In the genomic region with DNA sequence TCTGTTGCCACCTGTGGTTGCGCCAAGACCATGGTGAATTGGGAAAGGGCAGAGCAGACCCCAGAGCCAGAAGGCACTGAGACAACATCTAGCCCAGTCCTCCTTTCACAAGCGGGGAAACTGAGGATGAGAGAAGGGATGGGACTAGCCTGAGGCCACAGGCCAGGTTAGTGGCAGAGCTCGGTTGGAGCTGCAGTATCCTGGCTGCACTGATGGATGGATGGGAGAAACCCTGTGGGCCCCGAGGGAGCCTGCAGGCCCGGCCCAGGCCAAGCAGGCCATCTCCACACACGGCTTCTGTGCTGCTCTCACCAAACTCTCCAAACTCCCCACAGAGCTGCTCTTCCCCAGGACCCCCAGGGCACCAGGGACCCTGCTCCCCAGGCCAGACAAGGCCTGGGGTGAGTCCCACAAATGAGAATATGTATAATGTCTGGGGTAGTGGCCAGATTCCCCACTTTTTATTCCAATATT, we compare ENCODE assay signal across 14 cellular contexts.
"Had no signal": no experiment of that assay in that cellular context is flagged by ENCODE, and none has a peak within 500 bp of the region (broad histone marks: within the 10 kb centered on the region; RNA-seq: fewer than 3 reads in every experiment).

No MANE protein-coding gene starts in this region.

- DNase-seq: activated B cell treated with CpG ODN at 0.5 μM for 24 hours; activated CD4-positive, alpha-beta T cell treated with anti-CD3 and anti-CD28 coated beads for 48 hours; activated T-cell treated with anti-CD3 and anti-CD28 coated beads, Interleukin-2, amount 50 U/mL, for 1 hour; body of pancreas; cortex of kidney; effector CD8-positive, alpha-beta T cell; foreskin keratinocyte; midbrain; stimulated activated CD4-positive, alpha-beta T cell treated with anti-CD3 and anti-CD28 coated beads, Interleukin-4, amount 100 ng/mL, for 24 hours; stimulated activated naive CD4-positive, alpha-beta T cell; SW 1271; transverse colon had no signal

- H3K4me3 ChIP-seq: body of pancreas, lung, SJSA1, transverse colon had no signal

- H3K9me3 ChIP-seq: body of pancreas, SJSA1, transverse colon had no signal

- H3K36me3 ChIP-seq: SJSA1, transverse colon had no signal

- H3K4me1 ChIP-seq: body of pancreas, foreskin keratinocyte, SJSA1 had no signal

- ATAC-seq: body of pancreas, foreskin keratinocyte had no signal

- H3K27me3 ChIP-seq: body of pancreas, SJSA1, transverse colon had no signal

- H3K27ac ChIP-seq: body of pancreas, foreskin keratinocyte, SJSA1, transverse colon had no signal
